In the genomic region with DNA sequence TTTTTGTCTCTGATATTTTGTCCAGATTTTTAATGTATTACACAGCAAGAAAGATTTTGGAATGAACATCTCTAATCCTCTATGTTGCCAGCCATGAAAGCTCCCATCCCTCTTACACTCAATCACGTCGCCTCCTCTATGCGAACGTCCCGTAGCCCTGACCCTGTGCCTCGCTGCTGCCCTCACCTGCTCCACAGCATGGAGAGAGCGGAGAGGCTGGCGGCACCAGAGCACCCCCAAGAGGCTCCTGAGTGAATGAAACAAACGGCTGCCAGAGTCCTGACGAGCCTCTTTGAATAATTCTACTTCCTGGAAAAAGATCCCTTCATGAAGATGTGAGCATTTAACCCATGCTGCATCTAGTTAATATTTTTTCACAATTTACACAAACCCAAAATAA, we compare ENCODE assay signal across 7 cellular contexts.
DNase-seq lines count a peak whose midpoint lies in the region; ATAC-seq, FAIRE-seq and TF ChIP-seq lines count a peak whose summit lies in the region.
"Not testable (repeated sequence)": the region's sequence is repeated elsewhere in the genome, so short reads cannot be mapped to it uniquely, and the experiment has no call there.

No MANE protein-coding gene starts in this region.

- not testable (repeated sequence) for H3K4me1 ChIP-seq in HCT116 (ENCODE audit: control insufficient read depth in 1 of 2, insufficient read depth in 2 of 2, low read length in 2 of 2); gastroesophageal sphincter; HepG2 (ENCODE audit: insufficient read depth, low read length); upper lobe of right lung

- H3K9me3 ChIP-seq in HCT116 (ENCODE audit: control insufficient read depth in 1 of 2, insufficient read depth in 1 of 2, low read depth in 1 of 2, low read length in 2 of 2); gastroesophageal sphincter; HepG2 (ENCODE audit: low read length); upper lobe of right lung: not testable (repeated sequence)

- not testable (repeated sequence) for TF ChIP-seq EP300 in gastroesophageal sphincter (IDR thresholded peaks at IDR 0.05); HepG2 (IDR thresholded peaks at IDR 0.05; ENCODE audit: low read depth in 2 of 2, low read length in 2 of 2); HepG2 (CRISPR knock-in tag; IDR thresholded peaks at IDR 0.05; ENCODE audit: borderline replicate concordance)

- FAIRE-seq in HepG2 (lab: Jason Lieb, UNC) = not testable (repeated sequence)

- WGBS in gastroesophageal sphincter (ENCODE audit: low coverage in 1 of 2), 2 donors = no CpG with 5 or more reads among the region's 10 CpGs
- WGBS in HepG2 (ENCODE audit: low lambda C conversion rate) = no CpG with 5 or more reads among the region's 10 CpGs

- H3K27ac ChIP-seq in HCT116 (ENCODE audit: low read depth, low read length); gastroesophageal sphincter; HepG2 (ENCODE audit: extremely low read length, insufficient read depth, low read length); upper lobe of right lung: not testable (repeated sequence)

- not testable (repeated sequence) for H3K9ac ChIP-seq in HCT116 (ENCODE audit: low read length); HepG2 (ENCODE audit: insufficient read depth, low read depth, low read length)

- peaks cover 29% of the 10 kb centered on the region for H3K36me3 Mint-ChIP-seq in activated T-helper 17 cell treated with anti-CD3 and anti-CD28 coated beads, Interleukin-2, amount 50 U/mL, for 72 hours (ENCODE audit: low read depth)

- CTCF ChIA-PET in HCT116 (lab: Charles Lee); HepG2 (lab: Yijun Ruan, JAX; ENCODE audit: low intra/inter-chr PET ratio, low total read pairs): not testable (repeated sequence)

- intact Hi-C loops in HCT116 (cut with micrococcal nuclease); left ventricle myocardium superior (cut with micrococcal nuclease); HepG2 (cut with micrococcal nuclease; ENCODE audit: unreplicated experiment); upper lobe of right lung (cut with DNase I): not testable (repeated sequence)

- H3K4me3 Mint-ChIP-seq in activated T-helper 17 cell treated with anti-CD3 and anti-CD28 coated beads, Interleukin-2, amount 50 U/mL, for 72 hours = not testable (repeated sequence)

- BruUV-seq in HCT116 (replicated peaks; lab: Mats Ljungman, UMichigan); HepG2 (replicated peaks; lab: Mats Ljungman, UMichigan): not testable (repeated sequence)

- H3K4me2 ChIP-seq in HCT116 (ENCODE audit: low read length); HepG2 (ENCODE audit: low read depth, low read length): not testable (repeated sequence)

- POLR2A ChIA-PET in HCT116 (lab: Charles Lee); HepG2 (lab: Yijun Ruan, JAX): not testable (repeated sequence)

- H3K27me3 Mint-ChIP-seq in activated T-helper 17 cell treated with anti-CD3 and anti-CD28 coated beads, Interleukin-2, amount 50 U/mL, for 72 hours = not testable (repeated sequence)

- not testable (repeated sequence) for TF ChIP-seq CTCF in HCT116 (IDR thresholded peaks at IDR 0.05 in 2 of 3, conservative IDR thresholded peaks at IDR 0.05 in 1 of 3; ENCODE audit: borderline replicate concordance in 1 of 3, insufficient read depth in 1 of 3, low read depth in 2 of 3, low read length in 2 of 3); gastroesophageal sphincter (IDR thresholded peaks at IDR 0.05); HepG2 (CRISPR knock-in tag; IDR thresholded peaks at IDR 0.05); upper lobe of right lung (IDR thresholded peaks at IDR 0.05)

- not testable (repeated sequence) for TF ChIP-seq POLR2A in HCT116 (IDR thresholded peaks at IDR 0.05; ENCODE audit: borderline replicate concordance, extremely low read depth, insufficient read depth, insufficient read length); gastroesophageal sphincter (IDR thresholded peaks at IDR 0.05); HepG2 (IDR thresholded peaks at IDR 0.05; ENCODE audit: insufficient read depth in 1 of 2, low read depth in 2 of 2, low read length in 2 of 2)

- not testable (repeated sequence) for H3K4me1 Mint-ChIP-seq in activated T-helper 17 cell treated with anti-CD3 and anti-CD28 coated beads, Interleukin-2, amount 50 U/mL, for 72 hours

- ATAC-seq in HCT116 = peak; percentile 91
- ATAC-seq in SK-N-SH treated with all-trans-retinoic acid at 6 μM for 48 hours = peak; percentile 46; the same call in 2 of the 3 replicates
- ATAC-seq in activated T-helper 17 cell treated with anti-CD3 and anti-CD28 coated beads, Interleukin-2, amount 50 U/mL, for 72 hours (replicated peaks) = peak; percentile 21
- ATAC-seq in gastroesophageal sphincter = peak; percentile 48
- peak; percentile 47 for ATAC-seq in left ventricle myocardium superior
- ATAC-seq in HepG2 = peak; percentile 88
- peak; percentile 67 for ATAC-seq in upper lobe of right lung

- not testable (repeated sequence) for H3K27me3 ChIP-seq in HCT116 (ENCODE audit: insufficient read depth, low read length); gastroesophageal sphincter; HepG2 (ENCODE audit: control insufficient read depth in 1 of 2, insufficient read depth in 2 of 2, low read length in 2 of 2); upper lobe of right lung

- in situ Hi-C loops in HepG2 (cut with HindIII; ENCODE audit: extremely low pct_ligation_motif_present, low pct_unique_long_range_greater_than_20kb) = not testable (repeated sequence)

- not testable (repeated sequence) for TF ChIP-seq RAD21 in HCT116 (IDR thresholded peaks at IDR 0.05; ENCODE audit: low read depth); HepG2 (CRISPR knock-in tag; IDR thresholded peaks at IDR 0.05)

- RAD21 ChIA-PET in HCT116 (lab: Charles Lee; ENCODE audit: low non-redundant PET in 1 of 2, low total read pairs in 2 of 2, uncharacterized antibody in 2 of 2, unreplicated experiment in 2 of 2) = not testable (repeated sequence)

- H4K20me1 ChIP-seq in HCT116 (ENCODE audit: insufficient read depth); HepG2 (ENCODE audit: insufficient read depth, low read length): not testable (repeated sequence)

- not testable (repeated sequence) for H3K4me3 ChIP-seq in HCT116 (replicated peaks in 1 of 2; ENCODE audit: low read depth in 1 of 2, low read length in 2 of 2); gastroesophageal sphincter; HepG2 (replicated peaks in 1 of 3; ENCODE audit: insufficient read depth in 1 of 3, low read depth in 2 of 3, low read length in 3 of 3); upper lobe of right lung

- not testable (repeated sequence) for H3K36me3 ChIP-seq in HCT116 (ENCODE audit: control insufficient read depth in 1 of 2, insufficient read depth in 2 of 2, low read length in 2 of 2); HepG2 (replicated peaks in 1 of 2; ENCODE audit: control insufficient read depth in 1 of 2, insufficient read depth in 2 of 2, low read length in 2 of 2)
- H3K36me3 ChIP-seq in gastroesophageal sphincter (peaks cover 0 to 48% of the 10 kb centered on the region in 2 donors), upper lobe of right lung (peaks cover 23% of the 10 kb centered on the region)

- not testable (repeated sequence) for H3K79me2 ChIP-seq in HCT116 (ENCODE audit: insufficient read depth, low read length); HepG2 (ENCODE audit: insufficient read depth, low read length)

- H3K9me3 Mint-ChIP-seq in activated T-helper 17 cell treated with anti-CD3 and anti-CD28 coated beads, Interleukin-2, amount 50 U/mL, for 72 hours = not testable (repeated sequence)

- H3K27ac Mint-ChIP-seq in activated T-helper 17 cell treated with anti-CD3 and anti-CD28 coated beads, Interleukin-2, amount 50 U/mL, for 72 hours = not testable (repeated sequence)

- DNase-seq in HCT116 (ENCODE audit: low read depth, low spot score); left ventricle myocardium superior; HepG2 (ENCODE audit: low spot score); upper lobe of right lung: not testable (repeated sequence)

- H3K9me2 ChIP-seq in HCT116 (ENCODE audit: insufficient read depth) = not testable (repeated sequence)

- not testable (repeated sequence) for H2AFZ ChIP-seq in HCT116 (ENCODE audit: low read depth, low read length, poor library complexity, severe bottlenecking); HepG2 (ENCODE audit: low read length)

Comparison
In these comparisons a context has a peak if more than half of its experiments do, and no peak if none do; other contexts are left out.
1. ATAC-seq: peak in every context shown above with its lines; median percentile 91 in HCT116; 88 in HepG2; 67 in upper lobe of right lung; 48 in gastroesophageal sphincter; 47 in left ventricle myocardium superior; 46 in SK-N-SH treated with all-trans-retinoic acid at 6 μM for 48 hours; 21 in activated T-helper 17 cell treated with anti-CD3 and anti-CD28 coated beads, Interleukin-2, amount 50 U/mL, for 72 hours.